ENCODE assay signal across 10 cellular contexts in the genomic region with DNA sequence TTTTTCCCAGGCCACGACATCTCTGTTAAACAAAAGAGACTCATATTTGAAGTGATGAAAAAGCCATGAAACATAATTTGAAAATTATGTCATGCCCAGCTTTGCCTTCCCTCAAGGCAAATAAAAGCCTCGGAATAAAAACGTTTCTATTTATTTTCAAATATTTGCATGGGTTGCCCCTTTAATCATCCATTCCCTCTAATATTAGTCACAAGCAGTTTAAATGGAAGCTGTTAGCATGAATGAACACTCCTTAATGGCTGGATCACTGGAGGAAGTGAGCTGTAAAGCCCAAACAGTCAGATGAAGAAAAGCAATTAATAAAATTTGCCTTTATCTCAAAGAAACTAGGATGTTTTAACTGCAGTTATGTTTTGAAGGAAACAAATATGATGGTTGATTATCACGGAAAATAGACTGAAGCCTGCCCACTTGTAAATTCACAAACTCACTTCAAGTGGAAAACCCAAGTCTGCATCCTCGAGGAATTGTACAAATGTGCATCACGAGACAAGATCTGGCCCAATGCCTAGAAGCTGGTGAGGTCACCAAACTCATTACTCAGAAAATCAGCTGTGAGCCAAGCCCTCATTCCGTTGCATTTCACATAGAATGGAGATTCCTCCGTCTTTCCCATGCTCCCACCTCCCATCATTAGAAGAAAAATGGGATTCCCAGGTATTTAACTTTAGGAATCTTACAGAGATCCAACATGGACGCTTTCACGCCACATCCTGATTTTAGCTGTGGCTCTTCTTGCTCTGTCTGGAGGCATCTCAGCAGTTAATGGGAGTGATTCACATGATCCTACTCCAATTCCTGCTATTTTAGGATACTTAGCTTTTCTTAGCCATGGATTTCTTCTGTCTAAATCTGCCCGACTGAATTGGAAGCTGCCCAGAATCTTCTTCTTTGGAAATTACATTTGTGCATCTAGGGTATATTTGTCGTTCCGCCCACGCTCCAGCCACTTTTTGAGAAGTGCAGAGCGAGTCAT.
DNase-seq lines count a peak whose midpoint lies in the region; ATAC-seq and TF ChIP-seq lines count a peak whose summit lies in the region.
"Had no signal": no experiment of that assay in that cellular context is flagged by ENCODE, and none has a peak within 500 bp of the region (broad histone marks: within the 10 kb centered on the region; RNA-seq: fewer than 3 reads in every experiment).

No MANE protein-coding gene starts in this region.

- ATAC-seq in heart left ventricle: peak; percentile 33 to 71 (median 54)
- ATAC-seq in GM18867 (IDR thresholded peaks at IDR 0.05; ENCODE audit: unreplicated experiment): no peak
- no peak for ATAC-seq in GM19467 (IDR thresholded peaks at IDR 0.05; ENCODE audit: unreplicated experiment)

- TF ChIP-seq POLR2A in heart left ventricle (IDR thresholded peaks at IDR 0.05) (no peak), sigmoid colon (IDR thresholded peaks at IDR 0.05) (no peak)

- intact Hi-C loops in heart left ventricle (cut with DNase I): no loop called here
- intact Hi-C loops in sigmoid colon (cut with DNase I): no loop called here

- no peaks in the 10 kb centered on the region for H3K9me3 Mint-ChIP-seq in activated naive CD8-positive, alpha-beta T cell treated with anti-CD3 and anti-CD28 coated beads for 36 hours
- peaks cover 0 to 4% (median 0%) of the 10 kb centered on the region in 6 donors for H3K9me3 Mint-ChIP-seq in immature natural killer cell
- H3K9me3 Mint-ChIP-seq: activated naive CD8-positive, alpha-beta T cell treated with anti-CD3 and anti-CD28 coated beads, Interleukin-2, amount 10 ng/mL, durations not matched to agents 7 days and 5 days had no signal

- H3K27me3 Mint-ChIP-seq in activated naive CD8-positive, alpha-beta T cell treated with anti-CD3 and anti-CD28 coated beads for 36 hours: peaks cover 19% of the 10 kb centered on the region
- H3K27me3 Mint-ChIP-seq in immature natural killer cell (ENCODE audit: low read depth in 3 of 3): peaks cover 4 to 5% (median 4%) of the 10 kb centered on the region in 3 donors

- H3K36me3 ChIP-seq in GM23248 (ENCODE audit: low read depth): no peaks in the 10 kb centered on the region
- no peaks in the 10 kb centered on the region for H3K36me3 ChIP-seq in heart left ventricle
- no peaks in the 10 kb centered on the region for H3K36me3 ChIP-seq in sigmoid colon

- H3K79me2 ChIP-seq in GM23248 (ENCODE audit: insufficient read depth): no peaks in the 10 kb centered on the region

- no peak overlapping the region for H3K4me3 Mint-ChIP-seq in activated naive CD8-positive, alpha-beta T cell treated with anti-CD3 and anti-CD28 coated beads for 36 hours
- no peak overlapping the region for H3K4me3 Mint-ChIP-seq in immature natural killer cell
- H3K4me3 Mint-ChIP-seq: activated naive CD8-positive, alpha-beta T cell treated with anti-CD3 and anti-CD28 coated beads, Interleukin-2, amount 10 ng/mL, durations not matched to agents 7 days and 5 days had no signal

- no peaks in the 10 kb centered on the region for H3K36me3 Mint-ChIP-seq in activated naive CD8-positive, alpha-beta T cell treated with anti-CD3 and anti-CD28 coated beads for 36 hours
- no peaks in the 10 kb centered on the region for H3K36me3 Mint-ChIP-seq in immature natural killer cell
- H3K36me3 Mint-ChIP-seq: activated naive CD8-positive, alpha-beta T cell treated with anti-CD3 and anti-CD28 coated beads, Interleukin-2, amount 10 ng/mL, durations not matched to agents 7 days and 5 days had no signal

- H4K20me1 ChIP-seq in GM23248 (ENCODE audit: insufficient read depth): no peaks in the 10 kb centered on the region

- H3K9ac ChIP-seq in GM23248: peak overlapping the region; percentile 74

- peaks cover 35% of the 10 kb centered on the region for H3F3A ChIP-seq in GM23248 (ENCODE audit: insufficient read depth)

- H3K27me3 ChIP-seq in GM23248 (replicated peaks; ENCODE audit: insufficient read depth): no peaks in the 10 kb centered on the region
- no peaks in the 10 kb centered on the region for H3K27me3 ChIP-seq in heart left ventricle
- no peaks in the 10 kb centered on the region for H3K27me3 ChIP-seq in sigmoid colon

- no peaks in the 10 kb centered on the region for H3K4me1 Mint-ChIP-seq in activated naive CD8-positive, alpha-beta T cell treated with anti-CD3 and anti-CD28 coated beads for 36 hours
- H3K4me1 Mint-ChIP-seq in immature natural killer cell: peaks cover 2 to 8% of the 10 kb centered on the region in 2 donors
- H3K4me1 Mint-ChIP-seq: activated naive CD8-positive, alpha-beta T cell treated with anti-CD3 and anti-CD28 coated beads, Interleukin-2, amount 10 ng/mL, durations not matched to agents 7 days and 5 days had no signal

- H3K27ac Mint-ChIP-seq in activated naive CD8-positive, alpha-beta T cell treated with anti-CD3 and anti-CD28 coated beads for 36 hours: no peak overlapping the region
- H3K27ac Mint-ChIP-seq in immature natural killer cell: no peak overlapping the region
- H3K27ac Mint-ChIP-seq: activated naive CD8-positive, alpha-beta T cell treated with anti-CD3 and anti-CD28 coated beads, Interleukin-2, amount 10 ng/mL, durations not matched to agents 7 days and 5 days had no signal

- H3K4me3 ChIP-seq in GM23248 (peak overlapping the region; percentile 62), heart left ventricle (peak overlapping the region in 5 of 12 donors; percentile 24 to 40 (median 29)), sigmoid colon (peak overlapping the region in 3 of 4 donors; percentile 8 to 30 (median 19))

- H3K4me2 ChIP-seq in GM23248 (ENCODE audit: unreplicated experiment): peak overlapping the region; percentile 85

- TF ChIP-seq CTCF in heart left ventricle (IDR thresholded peaks at IDR 0.05): no peak
- no peak for TF ChIP-seq CTCF in sigmoid colon (IDR thresholded peaks at IDR 0.05)

- peak in 2 of 4 donors; percentile 25 to 72 for TF ChIP-seq EP300 in sigmoid colon (IDR thresholded peaks at IDR 0.05)

- H3K9me2 ChIP-seq in GM23248 (ENCODE audit: insufficient read depth): no peaks in the 10 kb centered on the region

- DNase-seq in GM23248 (peak; percentile 97), amniotic epithelial cell (ENCODE audit: low read depth) (peak; percentile 93), heart left ventricle (peak in 4 of 5 donors; percentile 65 to 68 (median 66)), sigmoid colon (peak; percentile 91), immature natural killer cell (no peak)
- no peak for DNase-seq in activated naive CD8-positive, alpha-beta T cell treated with anti-CD3 and anti-CD28 coated beads for 36 hours
- DNase-seq: activated naive CD8-positive, alpha-beta T cell treated with anti-CD3 and anti-CD28 coated beads, Interleukin-2, amount 10 ng/mL, durations not matched to agents 7 days and 5 days; NCI-H187 had no signal

- H3K9me3 ChIP-seq in GM23248 (ENCODE audit: low read depth) (no peaks in the 10 kb centered on the region), heart left ventricle (no peaks in the 10 kb centered on the region), sigmoid colon (no peaks in the 10 kb centered on the region)

- peak overlapping the region; percentile 70 for H2AFZ ChIP-seq in GM23248

- 2% methylated on average over 15 of the region's 15 CpGs for WGBS in GM23248 (ENCODE audit: low coverage in 1 of 2, low lambda C conversion rate in 2 of 2, missing lambda C conversion rate in 2 of 2), 2 experiments
- WGBS in heart left ventricle, 4 donors: 29 to 40% (median 32%) methylated on average over 15 of the region's 15 CpGs
- WGBS in sigmoid colon, 2 donors: 46 to 63% methylated on average over 15 of the region's 15 CpGs

- in situ Hi-C loops in GM23248 (cut with MboI): no loop called here

- H3K4me1 ChIP-seq in GM23248 (ENCODE audit: insufficient read depth) (peaks cover 18% of the 10 kb centered on the region), heart left ventricle (peaks cover 0 to 23% (median 15%) of the 10 kb centered on the region in 12 donors), sigmoid colon (peaks cover 0 to 25% (median 14%) of the 10 kb centered on the region in 4 donors)

- H3K27ac ChIP-seq in GM23248: peak overlapping the region; percentile 92
- H3K27ac ChIP-seq in heart left ventricle: peak overlapping the region in 10 of 12 donors; percentile 34 to 80 (median 48)
- peak overlapping the region; percentile 71 to 86 (median 78) for H3K27ac ChIP-seq in sigmoid colon

Comparison
In these comparisons a context has a peak if more than half of its experiments do, and no peak if none do; other contexts are left out.
1. DNase-seq: peak in GM23248 (single experiment), amniotic epithelial cell (single experiment), heart left ventricle (4 of 5) and sigmoid colon (single experiment); none in activated naive CD8-positive, alpha-beta T cell treated with anti-CD3 and anti-CD28 coated beads for 36 hours (single experiment) and immature natural killer cell (0 of 3).
2. ATAC-seq: peak in heart left ventricle (4 of 4); none in GM18867 (single experiment) and GM19467 (single experiment).
3. Peak in every context shown above with its lines, with median percentiles within 50 percentile points of each other: H3K27ac ChIP-seq.